11 cellular contexts compared by ENCODE assay signal in genomic region chr17:41970901-41971331, GRCh38. TPM values are rescaled to one million over a fixed set of nuclear protein-coding genes. Genes with fewer than 3 reads are reported as not detected.
A peak's percentile ranks its signal among the peaks of the same experiment; 100 is the strongest.
DNase-seq lines count a peak whose midpoint lies in the region; ATAC-seq and TF ChIP-seq lines count a peak whose summit lies in the region.
"Had no signal": no experiment of that assay in that cellular context is flagged by ENCODE, and none has a peak within 500 bp of the region (broad histone marks: within the 10 kb centered on the region; RNA-seq: fewer than 3 reads in every experiment).

No MANE protein-coding gene starts in this region.

- no peak overlapping the region for H3K4me3 Mint-ChIP-seq in activated CD4-positive, alpha-beta T cell treated with anti-CD3 and anti-CD28 coated beads for 36 hours
- H3K4me3 Mint-ChIP-seq: activated naive CD4-positive, alpha-beta T cell treated with anti-CD3 and anti-CD28 coated beads, Interleukin-2, amount 50 U/mL, for 24 hours; stimulated activated naive CD8-positive, alpha-beta T cell treated with anti-CD3 and anti-CD28 coated beads, Interleukin-15, amount 100 ng/mL, for 72 hours had no signal

- no peak for ATAC-seq in activated CD4-positive, alpha-beta T cell treated with anti-CD3 and anti-CD28 coated beads for 36 hours
- ATAC-seq: stimulated activated naive CD8-positive, alpha-beta T cell treated with anti-CD3 and anti-CD28 coated beads, Interleukin-15, amount 100 ng/mL, for 72 hours had no signal

- peaks cover 0 to 76% (median 50%) of the 10 kb centered on the region in 4 donors for H3K4me1 ChIP-seq in sigmoid colon

- H3K36me3 Mint-ChIP-seq in activated CD4-positive, alpha-beta T cell treated with anti-CD3 and anti-CD28 coated beads for 36 hours (ENCODE audit: low read depth) = peaks cover 43% of the 10 kb centered on the region

- H3K36me3 ChIP-seq in sigmoid colon = peaks cover 11 to 72% (median 27%) of the 10 kb centered on the region in 4 donors

- CTCF ChIA-PET in activated CD4-positive, alpha-beta T cell treated with anti-CD3 and anti-CD28 coated beads for 36 hours (lab: Charles Lee) = interaction anchor here (1.3 kb wide), 1 partner anchor 49 kb away, joined by 3 read pairs; the partner anchor contains the start of gene NKIRAS2

- peak overlapping the region in 1 of 4 donors; percentile 82 for H3K4me3 ChIP-seq in sigmoid colon
- H3K4me3 ChIP-seq: left ventricle myocardium inferior had no signal

- H3K27ac Mint-ChIP-seq in activated CD4-positive, alpha-beta T cell treated with anti-CD3 and anti-CD28 coated beads for 36 hours = peak overlapping the region; percentile 48
- H3K27ac Mint-ChIP-seq: activated naive CD4-positive, alpha-beta T cell treated with anti-CD3 and anti-CD28 coated beads, Interleukin-2, amount 50 U/mL, for 24 hours; stimulated activated naive CD8-positive, alpha-beta T cell treated with anti-CD3 and anti-CD28 coated beads, Interleukin-15, amount 100 ng/mL, for 72 hours had no signal

- DNase-seq in activated CD4-positive, alpha-beta T cell treated with anti-CD3 and anti-CD28 coated beads for 36 hours = no peak
- no peak for DNase-seq in activated CD4-positive, alpha-beta T cell treated with anti-CD3 and anti-CD28 coated beads for 1 hour
- DNase-seq in caudate nucleus (lab: John Stamatoyannopoulos, UW) (no peak), sigmoid colon (no peak), NOMO-1 (lab: John Stamatoyannopoulos, UW; ENCODE audit: unreplicated experiment in 2 of 2) (no peak), erythroblast (lab: John Stamatoyannopoulos, UW) (no peak)
- DNase-seq: left ventricle myocardium inferior; occipital lobe; stimulated activated naive CD8-positive, alpha-beta T cell treated with anti-CD3 and anti-CD28 coated beads, Interleukin-15, amount 100 ng/mL, for 72 hours had no signal

- TF ChIP-seq EP300 in sigmoid colon (IDR thresholded peaks at IDR 0.05) = no peak

- H3K27ac ChIP-seq in caudate nucleus (ENCODE audit: low read depth, low read length) = peak overlapping the region; percentile 81
- H3K27ac ChIP-seq in sigmoid colon = peak overlapping the region in 3 of 4 donors; percentile 13 to 72 (median 34)
- H3K27ac ChIP-seq: 22Rv1, left ventricle myocardium inferior had no signal

- H3K9me3 Mint-ChIP-seq in activated CD4-positive, alpha-beta T cell treated with anti-CD3 and anti-CD28 coated beads for 36 hours (ENCODE audit: low read depth) = no peaks in the 10 kb centered on the region
- H3K9me3 Mint-ChIP-seq: activated naive CD4-positive, alpha-beta T cell treated with anti-CD3 and anti-CD28 coated beads, Interleukin-2, amount 50 U/mL, for 24 hours; stimulated activated naive CD8-positive, alpha-beta T cell treated with anti-CD3 and anti-CD28 coated beads, Interleukin-15, amount 100 ng/mL, for 72 hours had no signal

- intact Hi-C loops in activated CD4-positive, alpha-beta T cell treated with anti-CD3 and anti-CD28 coated beads for 36 hours (cut with DNase I, micrococcal nuclease) = no loop called here
- intact Hi-C loops in sigmoid colon (cut with DNase I) = no loop called here

- POLR2A ChIA-PET in activated CD4-positive, alpha-beta T cell treated with anti-CD3 and anti-CD28 coated beads for 36 hours (lab: Charles Lee) = no interaction called here

- no peak for TF ChIP-seq CTCF in sigmoid colon (IDR thresholded peaks at IDR 0.05)

- no peaks in the 10 kb centered on the region for H3K27me3 ChIP-seq in sigmoid colon

- WGBS in sigmoid colon, 2 donors = 88 to 90% methylated on average over 5 of the region's 5 CpGs

- TF ChIP-seq POLR2A in sigmoid colon (IDR thresholded peaks at IDR 0.05) (no peak), erythroblast (IDR thresholded peaks at IDR 0.05; ENCODE audit: low read length) (no peak)

- no peaks in the 10 kb centered on the region for H3K9me3 ChIP-seq in sigmoid colon
- H3K9me3 ChIP-seq: left ventricle myocardium inferior had no signal

- peaks cover 27% of the 10 kb centered on the region for H3K4me1 Mint-ChIP-seq in activated CD4-positive, alpha-beta T cell treated with anti-CD3 and anti-CD28 coated beads for 36 hours

- H3K27me3 Mint-ChIP-seq in activated CD4-positive, alpha-beta T cell treated with anti-CD3 and anti-CD28 coated beads for 36 hours = no peaks in the 10 kb centered on the region
- H3K27me3 Mint-ChIP-seq: activated naive CD4-positive, alpha-beta T cell treated with anti-CD3 and anti-CD28 coated beads, Interleukin-2, amount 50 U/mL, for 24 hours; stimulated activated naive CD8-positive, alpha-beta T cell treated with anti-CD3 and anti-CD28 coated beads, Interleukin-15, amount 100 ng/mL, for 72 hours had no signal

RNA-seq across cellular contexts. Expression of gene CNP, which starts 4.3 kb away (rescaled TPM):
- 10 to 100 TPM; 55.1 to 77.0 TPM for total RNA-seq in activated CD4-positive, alpha-beta T cell treated with anti-CD3 and anti-CD28 coated beads for 36 hours
- 10 to 100 TPM; 52.0 to 71.3 (median 65.2) TPM for total RNA-seq in sigmoid colon
- polyA plus RNA-seq in sigmoid colon = 10 to 100 TPM; 24.0 to 48.0 (median 25.2) TPM

RNA-seq across cellular contexts. Expression of gene ODAD4, which starts 40.5 kb away (rescaled TPM):
- total RNA-seq in activated CD4-positive, alpha-beta T cell treated with anti-CD3 and anti-CD28 coated beads for 36 hours = 1 to 10 TPM in 1 of 2 experiments, under 1 TPM in 1; 0.81 to 1.1 TPM
- 1 to 10 TPM; 1.4 to 2.2 (median 1.6) TPM for total RNA-seq in sigmoid colon
- polyA plus RNA-seq in sigmoid colon = under 1 TPM in 1 of 3 donors, not detected in 2; 0.41 TPM

RNA-seq across cellular contexts. Expression of gene DNAJC7, which starts 46.3 kb away (rescaled TPM):
- 10 to 100 TPM; 86.6 to 94.8 TPM for total RNA-seq in activated CD4-positive, alpha-beta T cell treated with anti-CD3 and anti-CD28 coated beads for 36 hours
- total RNA-seq in sigmoid colon = 10 to 100 TPM; 46.7 to 57.1 (median 49.6) TPM
- polyA plus RNA-seq in sigmoid colon = 10 to 100 TPM; 90.1 to 91.6 (median 90.1) TPM

RNA-seq across cellular contexts. Expression of gene NKIRAS2, which starts 49.0 kb away (rescaled TPM):
- 10 to 100 TPM; 16.3 to 17.2 TPM for total RNA-seq in activated CD4-positive, alpha-beta T cell treated with anti-CD3 and anti-CD28 coated beads for 36 hours
- total RNA-seq in sigmoid colon = 10 to 100 TPM; 28.5 to 35.4 (median 30.8) TPM
- 10 to 100 TPM; 32.6 to 34.8 (median 34.2) TPM for polyA plus RNA-seq in sigmoid colon

RNA-seq across cellular contexts. Expression of gene ACLY, which starts 52.2 kb away (rescaled TPM):
- total RNA-seq in activated CD4-positive, alpha-beta T cell treated with anti-CD3 and anti-CD28 coated beads for 36 hours = 100 to 1,000 TPM; 189 to 192 TPM
- 10 to 100 TPM; 41.0 to 56.2 (median 44.7) TPM for total RNA-seq in sigmoid colon
- 10 to 100 TPM; 27.0 to 55.1 (median 33.3) TPM for polyA plus RNA-seq in sigmoid colon
